In genomic region chr16:68645494-68646388, GRCh38 we compare ENCODE assay signal across 9 cellular contexts. TPM values are rescaled to one million over a fixed set of nuclear protein-coding genes. Genes with fewer than 3 reads are reported as not detected.
DNase-seq lines count a peak whose midpoint lies in the region; ATAC-seq, FAIRE-seq and TF ChIP-seq lines count a peak whose summit lies in the region.
"Had no signal": no experiment of that assay in that cellular context is flagged by ENCODE, and none has a peak within 500 bp of the region (broad histone marks: within the 10 kb centered on the region; RNA-seq: fewer than 3 reads in every experiment).

No MANE protein-coding gene starts in this region.

- FAIRE-seq in HepG2 (lab: Jason Lieb, UNC), result no peak
- FAIRE-seq: RCC 7860 had no signal

- H3K4me1 ChIP-seq in left ventricle myocardium inferior (peaks cover 27% of the 10 kb centered on the region), HepG2 (ENCODE audit: insufficient read depth, low read length) (peaks cover 24% of the 10 kb centered on the region), uterus (peaks cover 0 to 10% of the 10 kb centered on the region in 2 donors)

- H3K27ac ChIP-seq in left ventricle myocardium inferior (replicated peaks) (no peak overlapping the region), HepG2 (ENCODE audit: extremely low read length, insufficient read depth, low read length) (no peak overlapping the region), uterus (peak overlapping the region; percentile 11 to 86)

- in situ Hi-C loops in HepG2 (cut with HindIII; ENCODE audit: extremely low pct_ligation_motif_present, low pct_unique_long_range_greater_than_20kb), result no loop called here

- H3K9me3 ChIP-seq in left ventricle myocardium inferior (replicated peaks) (no peaks in the 10 kb centered on the region), HepG2 (ENCODE audit: low read length) (no peaks in the 10 kb centered on the region), uterus (no peaks in the 10 kb centered on the region)

- TF ChIP-seq POLR2A in HepG2 (IDR thresholded peaks at IDR 0.05; ENCODE audit: insufficient read depth in 1 of 2, low read depth in 2 of 2, low read length in 2 of 2) (no peak), uterus (IDR thresholded peaks at IDR 0.05) (peak in 1 of 2 donors; percentile 4)

- H2AFZ ChIP-seq in HepG2 (ENCODE audit: low read length), result no peak overlapping the region

- no peaks in the 10 kb centered on the region for H3K36me3 ChIP-seq in left ventricle myocardium inferior
- no peaks in the 10 kb centered on the region for H3K36me3 ChIP-seq in HepG2 (replicated peaks in 1 of 2; ENCODE audit: control insufficient read depth in 1 of 2, insufficient read depth in 2 of 2, low read length in 2 of 2)
- H3K36me3 ChIP-seq in uterus, result no peaks in the 10 kb centered on the region

- no peak for TF ChIP-seq CTCF in left ventricle myocardium inferior (IDR thresholded peaks at IDR 0.05; ENCODE audit: borderline replicate concordance)
- TF ChIP-seq CTCF in HepG2 (CRISPR knock-in tag; IDR thresholded peaks at IDR 0.05), result no peak
- TF ChIP-seq CTCF in uterus (IDR thresholded peaks at IDR 0.05), result no peak

- WGBS in HepG2 (ENCODE audit: low lambda C conversion rate), result 6% methylated on average over 45 of the region's 66 CpGs

- peaks cover 18% of the 10 kb centered on the region for H3K4me1 Mint-ChIP-seq in activated CD4-positive, alpha-beta T cell treated with anti-CD3 and anti-CD28 coated beads, Interleukin-2, amount 10 ng/mL, durations not matched to agents 7 days and 5 days

- H3K4me3 ChIP-seq in left ventricle myocardium inferior (peak overlapping the region; percentile 19), HepG2 (replicated peaks in 1 of 3; ENCODE audit: insufficient read depth in 1 of 3, low read depth in 2 of 3, low read length in 3 of 3) (peak overlapping the region in 2 of 3 experiments; percentile 5 to 53; a peak in 1 of 6 replicates), uterus (peak overlapping the region; percentile 18 to 65)

- no peak overlapping the region for H3K4me3 Mint-ChIP-seq in activated CD4-positive, alpha-beta T cell treated with anti-CD3 and anti-CD28 coated beads, Interleukin-2, amount 10 ng/mL, durations not matched to agents 7 days and 5 days

- DNase-seq in left ventricle myocardium inferior (no peak), Right ventricle myocardium inferior (ENCODE audit: missing footprints) (no peak), astrocyte of the hippocampus (ENCODE audit: low read depth, low spot score) (peak; percentile 37), HepG2 (ENCODE audit: low spot score) (no peak), uterus (peak; percentile 29 to 31)
- DNase-seq in activated CD4-positive, alpha-beta T cell treated with anti-CD3 and anti-CD28 coated beads, Interleukin-2, amount 10 ng/mL, durations not matched to agents 7 days and 5 days, result no peak
- no peak for DNase-seq in activated CD4-positive, alpha-beta T cell treated with anti-CD3 and anti-CD28 coated beads, Interleukin-2, amount 50 U/mL, for 4 hours

- H3K9me3 Mint-ChIP-seq in activated CD4-positive, alpha-beta T cell treated with anti-CD3 and anti-CD28 coated beads, Interleukin-2, amount 10 ng/mL, durations not matched to agents 7 days and 5 days, result peaks cover 2% of the 10 kb centered on the region

- no peak overlapping the region for H3K9ac ChIP-seq in HepG2 (ENCODE audit: insufficient read depth, low read depth, low read length)

- TF ChIP-seq EP300 in HepG2 (IDR thresholded peaks at IDR 0.05; ENCODE audit: low read depth in 2 of 2, low read length in 2 of 2), result no peak
- no peak for TF ChIP-seq EP300 in HepG2 (CRISPR knock-in tag; IDR thresholded peaks at IDR 0.05; ENCODE audit: borderline replicate concordance)

- H4K20me1 ChIP-seq in HepG2 (ENCODE audit: insufficient read depth, low read length), result no peaks in the 10 kb centered on the region; the same call in 1 of the 2 replicates

- H3K79me2 ChIP-seq in HepG2 (ENCODE audit: insufficient read depth, low read length), result no peaks in the 10 kb centered on the region

- intact Hi-C loops in left ventricle myocardium inferior (cut with micrococcal nuclease), result no loop called here
- intact Hi-C loops in Right ventricle myocardium inferior (cut with DNase I), result no loop called here
- intact Hi-C loops in HepG2 (cut with micrococcal nuclease; ENCODE audit: unreplicated experiment), result no loop called here
- intact Hi-C loops in uterus (cut with DNase I; ENCODE audit: low total_unique reads), result no loop called here

- H3K27ac Mint-ChIP-seq in activated CD4-positive, alpha-beta T cell treated with anti-CD3 and anti-CD28 coated beads, Interleukin-2, amount 10 ng/mL, durations not matched to agents 7 days and 5 days, result no peak overlapping the region

- no peaks in the 10 kb centered on the region for H3K36me3 Mint-ChIP-seq in activated CD4-positive, alpha-beta T cell treated with anti-CD3 and anti-CD28 coated beads, Interleukin-2, amount 10 ng/mL, durations not matched to agents 7 days and 5 days (ENCODE audit: low read depth)

- H3K27me3 ChIP-seq in left ventricle myocardium inferior (ENCODE audit: low read depth) (peaks cover 99% of the 10 kb centered on the region), HepG2 (ENCODE audit: control insufficient read depth in 1 of 2, insufficient read depth in 2 of 2, low read length in 2 of 2) (peaks cover 15 to 65% of the 10 kb centered on the region in 2 experiments), uterus (no peaks in the 10 kb centered on the region)

- no TSS peak for BruUV-seq in HepG2 (replicated peaks; lab: Mats Ljungman, UMichigan)

- H3K27me3 Mint-ChIP-seq in activated CD4-positive, alpha-beta T cell treated with anti-CD3 and anti-CD28 coated beads, Interleukin-2, amount 10 ng/mL, durations not matched to agents 7 days and 5 days, result peaks cover 59% of the 10 kb centered on the region

- ATAC-seq in Right ventricle myocardium inferior, result no peak
- ATAC-seq in HepG2, result peak; percentile 65
- ATAC-seq in HG03045 (IDR thresholded peaks at IDR 0.05; ENCODE audit: unreplicated experiment), result no peak

- POLR2A ChIA-PET in HepG2 (lab: Yijun Ruan, JAX), result no interaction called here
- POLR2A ChIA-PET in activated CD4-positive, alpha-beta T cell treated with anti-CD3 and anti-CD28 coated beads, Interleukin-2, amount 10 ng/mL, durations not matched to agents 7 days and 5 days (lab: Charles Lee), result no interaction called here

- CTCF ChIA-PET in HepG2 (lab: Yijun Ruan, JAX; ENCODE audit: low intra/inter-chr PET ratio, low total read pairs), result no interaction called here
- CTCF ChIA-PET in activated CD4-positive, alpha-beta T cell treated with anti-CD3 and anti-CD28 coated beads, Interleukin-2, amount 10 ng/mL, durations not matched to agents 7 days and 5 days (lab: Charles Lee), result interaction anchor here (1.1 kb wide), 1 partner anchor 117 kb away, joined by 3 read pairs; no protein-coding TSS in a partner anchor

- peak overlapping the region; percentile 59 for H3K4me2 ChIP-seq in HepG2 (ENCODE audit: low read depth, low read length)

- TF ChIP-seq RAD21 in HepG2 (CRISPR knock-in tag; IDR thresholded peaks at IDR 0.05), result no peak

TF ChIP-seq in HepG2, 621 proteins besides CTCF, POLR2A, EP300 and RAD21 (continues in another document):
- TF ChIP-seq ZNF564 (CRISPR knock-in tag; IDR thresholded peaks at IDR 0.05) (no peak), ZNF10 (CRISPR knock-in tag; IDR thresholded peaks at IDR 0.05; ENCODE audit: borderline replicate concordance, low read depth) (no peak), ELK4 (CRISPR knock-in tag; IDR thresholded peaks at IDR 0.05; ENCODE audit: borderline replicate concordance) (no peak), MED1 (CRISPR knock-in tag; IDR thresholded peaks at IDR 0.05) (no peak)

RNA-seq across cellular contexts. Expression of gene CDH3, which starts 0.6 kb away (rescaled TPM):
- 0.08 TPM for total RNA-seq in left ventricle myocardium inferior
- total RNA-seq in Right ventricle myocardium inferior, result not detected
- total RNA-seq in HepG2 (2016; rRNA removed; fragmentation: Illumina TruSeq; extraction: Trizol), result not detected in 2 replicates
- total RNA-seq in HepG2 (2016; cell fraction: cytosol; rRNA removed; fragmentation: Illumina TruSeq; extraction: Trizol; ENCODE audit: low read depth), result not detected in 2 replicates
- not detected in 2 replicates for total RNA-seq in HepG2 (2016; cell fraction: insoluble cytoplasmic fraction; rRNA removed; fragmentation: Illumina TruSeq; extraction: Trizol)
- total RNA-seq in HepG2 (2016; cell fraction: membrane; rRNA removed; fragmentation: Illumina TruSeq; extraction: Trizol), result not detected in 2 replicates
- 0.22 TPM in 1 of 2 replicates, not detected in the other for total RNA-seq in HepG2 (2016; cell fraction: nucleus; rRNA removed; fragmentation: Illumina TruSeq; extraction: Trizol)
- polyA plus RNA-seq in HepG2 (2011; rRNA removed), result 0.11 and 0.57 TPM in 2 replicates
- polyA plus RNA-seq in HepG2 (2011; cell fraction: cytosol; rRNA removed), result 0.09 and 0.32 TPM in 2 replicates
- 0.19 and 0.23 TPM in 2 replicates for polyA plus RNA-seq in HepG2 (2011; cell fraction: nucleus; rRNA removed)
- 0.12 and 0.25 TPM in 2 replicates for polyA plus RNA-seq in HepG2 (2012)
- not detected in 2 replicates for polyA plus RNA-seq in HepG2 (2016; cell fraction: cytosol; fragmentation: Illumina TruSeq; extraction: Trizol; ENCODE audit: low read depth)
- 0.22 TPM in 1 of 2 replicates, not detected in the other for polyA plus RNA-seq in HepG2 (2016; cell fraction: insoluble cytoplasmic fraction; fragmentation: Illumina TruSeq; extraction: Trizol; ENCODE audit: low read depth)
- not detected in 2 replicates for polyA plus RNA-seq in HepG2 (2016; cell fraction: membrane; fragmentation: Illumina TruSeq; extraction: Trizol; ENCODE audit: low read depth)
- not detected in 2 replicates for polyA plus RNA-seq in HepG2 (2016; cell fraction: nucleus; fragmentation: Illumina TruSeq; extraction: Trizol; ENCODE audit: insufficient read depth, low read depth)
- polyA minus RNA-seq in HepG2 (2011; rRNA and poly(A)+ RNA removed; ENCODE audit: low replicate concordance), result 1.1 TPM in 1 of 2 replicates, not detected in the other
- polyA minus RNA-seq in HepG2 (2011; cell fraction: cytosol; rRNA and poly(A)+ RNA removed), result not detected in 2 replicates
- polyA minus RNA-seq in HepG2 (2011; cell fraction: nucleus; rRNA and poly(A)+ RNA removed), result not detected in 2 replicates
- total RNA-seq in uterus, result 10 to 100 TPM in 2 of 4 donors, 1 to 10 TPM in 2; 5.1 to 55.3 (median 18.9) TPM
- under 1 TPM in 1 of 2 experiments, not detected in 1; 0.31 TPM for total RNA-seq in activated CD4-positive, alpha-beta T cell treated with anti-CD3 and anti-CD28 coated beads, Interleukin-2, amount 10 ng/mL, durations not matched to agents 7 days and 5 days

Comparison
In these comparisons a context has a peak if more than half of its experiments do, and no peak if none do; other contexts are left out.
1. DNase-seq: peak in astrocyte of the hippocampus (single experiment) and uterus (2 of 2); none in left ventricle myocardium inferior (single experiment), Right ventricle myocardium inferior (single experiment), HepG2 (single experiment), activated CD4-positive, alpha-beta T cell treated with anti-CD3 and anti-CD28 coated beads, Interleukin-2, amount 10 ng/mL, durations not matched to agents 7 days and 5 days (single experiment) and activated CD4-positive, alpha-beta T cell treated with anti-CD3 and anti-CD28 coated beads, Interleukin-2, amount 50 U/mL, for 4 hours (0 of 2).
2. H3K27ac ChIP-seq: peak in uterus (2 of 2); none in left ventricle myocardium inferior (single experiment) and HepG2 (single experiment).
3. Peak in every context shown above with its lines, with median percentiles within 50 percentile points of each other: H3K4me3 ChIP-seq.